In the genomic region with DNA sequence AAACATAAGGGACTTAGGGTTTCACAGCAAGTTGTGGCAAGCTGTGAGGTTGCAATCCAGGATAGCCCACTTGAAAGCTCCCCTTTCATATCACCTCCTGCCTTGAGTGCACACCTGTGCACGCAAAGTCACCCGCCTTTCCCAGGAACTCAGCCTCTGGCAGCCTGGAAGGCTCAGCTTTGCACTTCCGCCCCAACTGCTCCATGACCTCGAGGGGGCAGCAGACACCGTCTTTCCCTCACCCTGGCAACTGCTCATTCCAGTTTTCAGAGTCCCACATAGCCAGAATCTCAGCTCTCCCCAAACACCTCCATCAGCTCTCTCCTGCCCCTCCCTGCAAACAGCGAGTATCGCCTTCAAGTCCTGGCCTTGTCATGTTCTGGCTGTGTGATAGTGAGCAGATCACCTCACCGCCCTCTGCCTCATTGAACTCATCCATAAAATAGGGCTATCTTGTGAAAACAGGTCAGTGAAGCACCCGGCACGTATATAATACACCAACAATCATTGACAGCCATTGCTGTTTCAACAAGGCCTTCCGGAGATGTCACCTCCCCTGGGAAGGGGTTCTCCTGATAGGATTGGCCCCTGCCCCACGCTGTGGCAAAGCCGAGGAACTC, we compare ENCODE assay signal across 8 cellular contexts. TPM values are rescaled to one million over a fixed set of nuclear protein-coding genes. Genes with fewer than 3 reads are reported as not detected.
A peak's percentile ranks its signal among the peaks of the same experiment; 100 is the strongest.
DNase-seq lines count a peak whose midpoint lies in the region; ATAC-seq, FAIRE-seq and TF ChIP-seq lines count a peak whose summit lies in the region.

No MANE protein-coding gene starts in this region.

- TF ChIP-seq POLR2A in breast epithelium (IDR thresholded peaks at IDR 0.05) = no peak

- H3K36me3 ChIP-seq in H7 (replicated peaks; ENCODE audit: control insufficient read depth, insufficient read depth, low read length) (no peaks in the 10 kb centered on the region), breast epithelium (no peaks in the 10 kb centered on the region)

- no peaks in the 10 kb centered on the region for H3K9me3 ChIP-seq in breast epithelium

- H3K27ac ChIP-seq in breast epithelium = no peak overlapping the region

- DNase-seq in AG10803 (ENCODE audit: low read depth) (peak; percentile 82), H7 (peak; percentile 79), NCI-H226 (peak; percentile 80), breast epithelium (ENCODE audit: low spot score in 2 of 2) (peak; percentile 85 to 91)
- peak; percentile 52 to 59 for DNase-seq in stimulated activated CD4-positive, alpha-beta T cell treated with anti-CD3 and anti-CD28 coated beads, Interleukin-1b, Interleukin-23, amount 100 ng/mL, for 1 hour (ENCODE audit: low read depth in 2 of 2)

- FAIRE-seq in islet of Langerhans (lab: Jason Lieb, UNC) = peak; percentile 58

- no peak for ATAC-seq in HG02885 (IDR thresholded peaks at IDR 0.05; ENCODE audit: poor library complexity, unreplicated experiment)

- no peaks in the 10 kb centered on the region for H3K4me1 ChIP-seq in breast epithelium

- intact Hi-C loops in breast epithelium (cut with DNase I; ENCODE audit: low total_unique reads) = loop anchor here (10.0 kb wide), 1 partner anchor 153 kb away; no protein-coding TSS in a partner anchor

- TF ChIP-seq CTCF in AG10803 (conservative IDR thresholded peaks at IDR 0.05; ENCODE audit: low read length) (peak; percentile 96), WI38 (IDR thresholded peaks at IDR 0.05; ENCODE audit: low read depth, low read length) (peak; percentile 87), breast epithelium (IDR thresholded peaks at IDR 0.05) (peak; percentile 83 to 98 (median 95))

- H3K27me3 ChIP-seq in H7 (ENCODE audit: control insufficient read depth, insufficient read depth, low read length) (no peaks in the 10 kb centered on the region; the same call in 1 of the 2 replicates), breast epithelium (no peaks in the 10 kb centered on the region)

- H3K4me3 ChIP-seq in AG10803 (ENCODE audit: low read length) = no peak overlapping the region
- H3K4me3 ChIP-seq in H7 (ENCODE audit: insufficient read depth, low read depth, low read length) = no peak overlapping the region
- no peak overlapping the region for H3K4me3 ChIP-seq in WI38 (ENCODE audit: low read depth, low read length)
- H3K4me3 ChIP-seq in breast epithelium = no peak overlapping the region

RNA-seq across cellular contexts. Expression of gene EPB41, which starts 32.2 kb away (rescaled TPM):
- 58.7 and 79.7 TPM in 2 replicates for total RNA-seq in H7 (2014; rRNA removed; shearing (Covaris generic))
- 10 to 100 TPM; 36.2 to 67.2 (median 51.8) TPM for total RNA-seq in breast epithelium
